1 cellular context compared by ENCODE assay signal in the genomic region with DNA sequence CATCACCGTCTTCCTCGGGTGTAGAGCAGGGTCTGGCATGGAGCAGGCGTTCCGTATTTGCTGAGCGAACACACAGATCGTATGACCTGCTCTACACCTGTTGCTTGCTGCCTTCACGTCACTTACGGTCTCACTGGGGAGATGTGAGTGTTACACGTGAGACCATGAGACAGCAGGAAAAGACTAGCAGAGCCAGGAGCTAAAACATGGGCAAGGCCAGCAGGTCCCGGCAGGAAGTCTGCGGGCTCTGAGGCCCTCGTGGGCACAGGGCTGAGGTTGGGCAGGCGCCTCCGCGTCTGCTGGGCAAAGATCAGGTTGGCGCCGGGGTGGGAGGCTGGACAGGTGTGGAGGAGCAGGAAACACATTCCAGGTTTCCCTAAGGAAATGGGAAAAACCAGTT.
TF ChIP-seq lines count a peak whose summit lies in the region.

No MANE protein-coding gene starts in this region.

TF ChIP-seq in H1, 55 proteins besides CTCF, POLR2A, EP300 and RAD21:
- no peak for TF ChIP-seq MAFK (IDR thresholded peaks at IDR 0.05; ENCODE audit: low read depth, low read length)
- TF ChIP-seq HDAC2 (IDR thresholded peaks at IDR 0.05; ENCODE audit: borderline replicate concordance in 1 of 2, low read depth in 2 of 2, low read length in 2 of 2): no peak
- no peak for TF ChIP-seq CEBPB (IDR thresholded peaks at IDR 0.05; ENCODE audit: low read depth, low read length)
- no peak for TF ChIP-seq ASH2L (IDR thresholded peaks at IDR 0.05; ENCODE audit: low read length)
